1 cellular context compared by ENCODE assay signal in the genomic region with DNA sequence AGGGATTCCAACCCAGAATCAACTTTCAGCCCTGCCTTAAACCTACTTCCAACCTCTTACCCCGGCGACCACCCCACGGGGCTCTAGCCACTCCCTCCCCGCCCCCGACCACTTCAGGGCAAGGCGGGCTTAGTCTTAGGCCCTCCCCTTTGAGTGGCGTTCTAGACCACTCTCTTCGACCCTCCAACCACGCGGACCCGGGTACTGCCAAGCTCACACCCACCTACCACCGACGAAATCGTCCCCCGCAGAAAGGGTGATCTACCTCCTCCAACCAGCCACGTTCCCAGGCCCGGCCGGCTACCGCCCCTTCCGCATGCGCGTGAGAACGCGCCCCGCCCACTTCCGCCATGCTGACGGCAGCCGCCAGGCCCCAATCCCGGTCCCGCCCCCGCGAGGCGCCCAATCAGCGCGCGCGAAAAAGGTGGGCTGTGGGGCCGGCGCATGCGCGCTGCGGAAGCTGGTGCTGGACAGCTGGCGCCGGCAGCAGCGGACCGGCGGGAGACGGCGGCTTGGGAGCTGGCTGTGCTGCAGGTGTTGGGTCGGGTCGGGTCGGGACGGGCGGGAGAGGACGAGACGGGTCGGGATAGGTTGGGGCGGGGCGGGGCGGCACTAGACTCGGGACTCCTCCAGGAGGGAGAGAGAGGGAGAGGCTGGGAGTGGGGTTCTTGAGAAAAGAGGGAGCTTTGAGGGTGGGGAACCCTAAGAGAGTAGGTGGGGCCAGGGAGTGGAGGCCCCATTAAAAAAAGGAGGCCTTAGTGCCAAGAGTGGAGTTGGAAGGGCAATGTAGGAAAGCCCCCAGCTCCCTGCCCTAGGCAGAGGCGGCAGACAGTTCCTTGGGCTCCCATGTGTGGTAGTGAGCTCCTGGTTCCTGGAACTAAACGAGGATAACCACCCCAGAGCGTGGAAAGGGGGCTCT.
TF ChIP-seq lines count a peak whose summit lies in the region.

A gene with protein sequence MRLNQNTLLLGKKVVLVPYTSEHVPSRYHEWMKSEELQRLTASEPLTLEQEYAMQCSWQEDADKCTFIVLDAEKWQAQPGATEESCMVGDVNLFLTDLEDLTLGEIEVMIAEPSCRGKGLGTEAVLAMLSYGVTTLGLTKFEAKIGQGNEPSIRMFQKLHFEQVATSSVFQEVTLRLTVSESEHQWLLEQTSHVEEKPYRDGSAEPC (minus strand): TSS at position 302 of the 919 bp plus-strand sequence. CDS start 647 bp downstream, outside the sequence.

TF ChIP-seq in K562, 482 proteins besides CTCF, POLR2A, EP300 and RAD21 (continued from another document):
- TF ChIP-seq, protein P1, sequence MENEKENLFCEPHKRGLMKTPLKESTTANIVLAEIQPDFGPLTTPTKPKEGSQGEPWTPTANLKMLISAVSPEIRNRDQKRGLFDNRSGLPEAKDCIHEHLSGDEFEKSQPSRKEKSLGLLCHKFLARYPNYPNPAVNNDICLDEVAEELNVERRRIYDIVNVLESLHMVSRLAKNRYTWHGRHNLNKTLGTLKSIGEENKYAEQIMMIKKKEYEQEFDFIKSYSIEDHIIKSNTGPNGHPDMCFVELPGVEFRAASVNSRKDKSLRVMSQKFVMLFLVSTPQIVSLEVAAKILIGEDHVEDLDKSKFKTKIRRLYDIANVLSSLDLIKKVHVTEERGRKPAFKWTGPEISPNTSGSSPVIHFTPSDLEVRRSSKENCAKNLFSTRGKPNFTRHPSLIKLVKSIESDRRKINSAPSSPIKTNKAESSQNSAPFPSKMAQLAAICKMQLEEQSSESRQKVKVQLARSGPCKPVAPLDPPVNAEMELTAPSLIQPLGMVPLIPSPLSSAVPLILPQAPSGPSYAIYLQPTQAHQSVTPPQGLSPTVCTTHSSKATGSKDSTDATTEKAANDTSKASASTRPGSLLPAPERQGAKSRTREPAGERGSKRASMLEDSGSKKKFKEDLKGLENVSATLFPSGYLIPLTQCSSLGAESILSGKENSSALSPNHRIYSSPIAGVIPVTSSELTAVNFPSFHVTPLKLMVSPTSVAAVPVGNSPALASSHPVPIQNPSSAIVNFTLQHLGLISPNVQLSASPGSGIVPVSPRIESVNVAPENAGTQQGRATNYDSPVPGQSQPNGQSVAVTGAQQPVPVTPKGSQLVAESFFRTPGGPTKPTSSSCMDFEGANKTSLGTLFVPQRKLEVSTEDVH (IDR thresholded peaks at IDR 0.05; ENCODE audit: low read depth, partially characterized antibody) = peak; percentile 86
- TF ChIP-seq TAL1 (IDR thresholded peaks at IDR 0.05) = no peak
- no peak for TF ChIP-seq NELFE (IDR thresholded peaks at IDR 0.05; ENCODE audit: insufficient read depth, insufficient read length)
- TF ChIP-seq KLF13 (tag; IDR thresholded peaks at IDR 0.05; ENCODE audit: borderline replicate concordance, low read depth) = peak; percentile 89
- TF ChIP-seq RBFOX2 (IDR thresholded peaks at IDR 0.05; ENCODE audit: low read depth, low read length) = peak; percentile 88
- TF ChIP-seq WHSC1 (IDR thresholded peaks at IDR 0.05; ENCODE audit: low read length) = no peak
- peak in 1 of 2 experiments; percentile 98; a peak in 2 of 4 replicates for TF ChIP-seq HDAC1 (IDR thresholded peaks at IDR 0.05)
- TF ChIP-seq ESRRA (IDR thresholded peaks at IDR 0.05; ENCODE audit: borderline replicate concordance, low read depth) = no peak; the same call in 1 of the 2 replicates
- peak; percentile 94 for TF ChIP-seq POU5F1 (IDR thresholded peaks at IDR 0.05; ENCODE audit: borderline replicate concordance, low read depth, low read length, partially characterized antibody)
- TF ChIP-seq ZNF146 (CRISPR knock-in tag; IDR thresholded peaks at IDR 0.05; ENCODE audit: unreplicated experiment) = no peak
- TF ChIP-seq TAF7 (tag; IDR thresholded peaks at IDR 0.05) = peak; percentile 39; the same call in 1 of the 2 replicates
